Comparison of ENCODE assay signal across 1 cellular context in the genomic region with DNA sequence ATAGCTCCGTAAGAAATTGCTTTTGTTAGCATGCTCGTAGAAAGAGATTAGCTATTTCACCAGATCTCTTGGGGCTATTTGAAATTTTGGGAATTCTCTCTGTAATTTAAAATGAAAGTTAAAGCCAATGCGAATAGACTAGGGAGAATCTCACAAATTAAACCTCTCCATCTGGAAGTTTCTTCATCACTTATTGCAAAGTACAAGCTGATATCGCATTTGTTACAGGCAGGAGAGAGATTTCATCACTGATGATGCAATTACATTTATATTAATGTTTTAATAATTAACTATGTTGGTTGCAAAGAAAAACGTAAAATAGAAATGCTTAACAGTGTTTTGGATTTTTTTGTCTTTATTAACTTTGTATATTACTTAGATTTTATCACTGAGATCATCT.
TF ChIP-seq lines count a peak whose summit lies in the region.

No MANE protein-coding gene starts in this region.

TF ChIP-seq in HepG2, 621 proteins besides CTCF, POLR2A, EP300 and RAD21:
- TF ChIP-seq SP1 (IDR thresholded peaks at IDR 0.05) = no peak
- TF ChIP-seq SP1 (CRISPR knock-in tag; IDR thresholded peaks at IDR 0.05) = no peak
- peak; percentile 48; the same call in 1 of the 2 replicates for TF ChIP-seq CEBPB (IDR thresholded peaks at IDR 0.05; ENCODE audit: borderline replicate concordance, low read depth, low read length)
TF ChIP-seq in HepG2: peak in this region for 1.
